ENCODE assay signal across 1 cellular context in genomic region chr1:156858959-156859522, GRCh38.
TF ChIP-seq lines count a peak whose summit lies in the region.

Gene INSRR, minus strand, starts transcription at chr1:156859117. Its CDS starts 496 bp downstream, at chr1:156858621.

TF ChIP-seq in HCT116, 20 proteins besides CTCF, POLR2A, EP300 and RAD21 (continued from another document):
- TF ChIP-seq YY1 (IDR thresholded peaks at IDR 0.05; ENCODE audit: extremely low read depth, insufficient replicate concordance, low read depth, low read length) (no peak), CEBPB (IDR thresholded peaks at IDR 0.05; ENCODE audit: low read depth) (no peak), CBX3 (IDR thresholded peaks at IDR 0.05; ENCODE audit: low read depth) (no peak), ZNF274 (IDR thresholded peaks at IDR 0.05; ENCODE audit: low read depth, low read length) (no peak), EZH2 (IDR thresholded peaks at IDR 0.05) (no peak), ZFX (IDR thresholded peaks at IDR 0.05) (no peak), EZH2phosphoT487 (IDR thresholded peaks at IDR 0.05; ENCODE audit: borderline replicate concordance) (no peak), ATF3 (IDR thresholded peaks at IDR 0.05) (no peak), SIN3A (IDR thresholded peaks at IDR 0.05; ENCODE audit: low read depth) (no peak), POLR2AphosphoS5 (IDR thresholded peaks at IDR 0.05; ENCODE audit: low read depth, low read length) (no peak)
TF ChIP-seq in HCT116: peak in this region for 0.
